In the genomic region with DNA sequence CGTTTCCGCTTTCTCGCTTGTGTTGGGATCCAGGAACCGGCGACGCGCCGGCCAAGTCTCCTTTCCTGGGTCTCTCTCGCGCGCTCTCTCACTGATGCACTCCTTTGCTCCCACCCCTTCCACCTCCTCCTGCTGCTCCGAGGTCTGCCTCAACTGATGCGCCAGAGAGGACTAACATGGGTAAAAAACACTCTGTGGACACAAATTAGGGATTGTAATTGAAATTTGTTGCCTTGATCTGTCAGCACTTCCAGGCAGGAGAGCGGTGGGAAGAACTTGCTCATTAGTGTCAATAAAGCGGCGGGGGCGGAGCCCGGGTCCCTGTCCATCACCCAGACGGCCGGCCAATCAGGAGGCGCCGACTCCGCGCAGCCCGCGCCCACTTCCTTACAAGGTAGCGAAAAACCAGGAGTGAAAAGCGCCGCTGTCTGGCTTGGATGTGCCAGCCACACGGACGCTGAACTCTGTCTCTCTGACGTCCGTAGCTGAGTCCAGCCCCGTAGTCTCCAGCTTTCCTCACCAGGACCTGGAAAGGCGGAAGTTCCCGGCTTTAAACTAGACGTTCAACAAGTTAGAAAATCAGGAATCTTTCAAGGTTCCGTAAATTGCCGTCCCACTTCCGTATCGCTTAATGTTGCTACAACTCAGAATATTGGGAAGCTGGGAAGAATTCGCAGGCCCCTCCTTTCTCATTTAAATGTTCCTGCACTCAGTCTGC, we compare ENCODE assay signal across 8 cellular contexts. TPM values are rescaled to one million over a fixed set of nuclear protein-coding genes. Genes with fewer than 3 reads are reported as not detected.
DNase-seq lines count a peak whose midpoint lies in the region; ATAC-seq and TF ChIP-seq lines count a peak whose summit lies in the region.

A gene (minus strand): TSS at position 267 of the 718 bp plus-strand sequence. CDS start 417 bp downstream, outside the sequence.

- peaks cover 2 to 8% (median 6%) of the 10 kb centered on the region in 4 donors for H3K4me1 Mint-ChIP-seq in CD4-positive, alpha-beta memory T cell
- peaks cover 0 to 3% (median 3%) of the 10 kb centered on the region in 3 donors for H3K4me1 Mint-ChIP-seq in IgD-negative memory B cell
- H3K4me1 Mint-ChIP-seq in activated T-helper 2 cell treated with anti-CD3 and anti-CD28 coated beads, Interferon-gamma antibody, Interleukin-2, Interleukin-4, amounts not matched to agents 10 μg/mL and 5 μg/mL and 100 μg/mL, durations not matched to agents 14 hours and 24 hours and 36 hours (ENCODE audit: low read depth), result peaks cover 7% of the 10 kb centered on the region

- H3K79me2 ChIP-seq in osteoblast (ENCODE audit: insufficient read depth, low read length), result peaks cover 36% of the 10 kb centered on the region

- no peaks in the 10 kb centered on the region for H3K4me1 ChIP-seq in CD4-positive, alpha-beta memory T cell (ENCODE audit: insufficient read depth, low read length)
- H3K4me1 ChIP-seq in cardiac muscle cell (ENCODE audit: low read depth), result no peaks in the 10 kb centered on the region
- H3K4me1 ChIP-seq in osteoblast (ENCODE audit: insufficient read depth, low read length), result peaks cover 22% of the 10 kb centered on the region

- H3K27me3 Mint-ChIP-seq in CD4-positive, alpha-beta memory T cell, result peaks cover 31 to 45% of the 10 kb centered on the region in 2 donors
- peaks cover 53% of the 10 kb centered on the region for H3K27me3 Mint-ChIP-seq in IgD-negative memory B cell
- H3K27me3 Mint-ChIP-seq in activated T-helper 2 cell treated with anti-CD3 and anti-CD28 coated beads, Interferon-gamma antibody, Interleukin-2, Interleukin-4, amounts not matched to agents 10 μg/mL and 5 μg/mL and 100 μg/mL, durations not matched to agents 14 hours and 24 hours and 36 hours (ENCODE audit: low read depth), result peaks cover 74% of the 10 kb centered on the region

- ATAC-seq in HG02884 (IDR thresholded peaks at IDR 0.05; ENCODE audit: unreplicated experiment) (no peak), GM19324 (IDR thresholded peaks at IDR 0.05; ENCODE audit: low FRiP score, unreplicated experiment) (no peak)

- POLR2A ChIA-PET in CD4-positive, alpha-beta memory T cell (lab: Charles Lee; ENCODE audit: partially characterized antibody), result no interaction called here

- no peak within 1 kb of the TSS for H3K4me3 ChIP-seq in CD4-positive, alpha-beta memory T cell (ENCODE audit: low read length in 2 of 2)
- H3K4me3 ChIP-seq in cardiac muscle cell (peak within 1 kb of the TSS; percentile 53), osteoblast (ENCODE audit: insufficient read depth, low read length) (peak within 1 kb of the TSS; percentile 84)

- peaks cover 3% of the 10 kb centered on the region for H4K20me1 ChIP-seq in osteoblast (ENCODE audit: insufficient read depth, low read length)

- H3K4me2 ChIP-seq in osteoblast (ENCODE audit: insufficient read depth, low read length), result peak within 1 kb of the TSS; percentile 89

- H3K27ac Mint-ChIP-seq in CD4-positive, alpha-beta memory T cell, result no peak within 1 kb of the TSS
- H3K27ac Mint-ChIP-seq in IgD-negative memory B cell, result peak within 1 kb of the TSS in 1 of 3 donors; percentile 84
- peak within 1 kb of the TSS; percentile 12 for H3K27ac Mint-ChIP-seq in activated T-helper 2 cell treated with anti-CD3 and anti-CD28 coated beads, Interferon-gamma antibody, Interleukin-2, Interleukin-4, amounts not matched to agents 10 μg/mL and 5 μg/mL and 100 μg/mL, durations not matched to agents 14 hours and 24 hours and 36 hours

- peak within 1 kb of the TSS; percentile 91 for H2AFZ ChIP-seq in osteoblast (ENCODE audit: low read length)

- peaks cover 0 to 16% (median 7%) of the 10 kb centered on the region in 8 donors for H3K9me3 Mint-ChIP-seq in CD4-positive, alpha-beta memory T cell
- peaks cover 3 to 12% (median 4%) of the 10 kb centered on the region in 3 donors for H3K9me3 Mint-ChIP-seq in IgD-negative memory B cell
- H3K9me3 Mint-ChIP-seq in activated T-helper 2 cell treated with anti-CD3 and anti-CD28 coated beads, Interferon-gamma antibody, Interleukin-2, Interleukin-4, amounts not matched to agents 10 μg/mL and 5 μg/mL and 100 μg/mL, durations not matched to agents 14 hours and 24 hours and 36 hours, result peaks cover 11% of the 10 kb centered on the region

- intact Hi-C loops in CD4-positive, alpha-beta memory T cell (cut with micrococcal nuclease), result no loop called here
- intact Hi-C loops in activated T-helper 2 cell treated with anti-CD3 and anti-CD28 coated beads, Interferon-gamma antibody, Interleukin-2, Interleukin-4, amounts not matched to agents 10 μg/mL and 5 μg/mL and 100 μg/mL, durations not matched to agents 14 hours and 24 hours and 36 hours (cut with micrococcal nuclease), result loop anchor here (1.0 to 5.0 kb wide), 3 partner anchors 10 to 1057 kb away; a partner anchor contains a TSS

- no peaks in the 10 kb centered on the region for H3K9me3 ChIP-seq in CD4-positive, alpha-beta memory T cell (ENCODE audit: control insufficient read depth in 1 of 2, low read length in 2 of 2)
- H3K9me3 ChIP-seq in cardiac muscle cell (ENCODE audit: low read depth), result no peaks in the 10 kb centered on the region
- no peaks in the 10 kb centered on the region for H3K9me3 ChIP-seq in osteoblast (ENCODE audit: low read depth, low read length)

- TF ChIP-seq CTCF in cardiac muscle cell (IDR thresholded peaks at IDR 0.05; ENCODE audit: low read depth, low read length) (peak; percentile 22), osteoblast (IDR thresholded peaks at IDR 0.05; ENCODE audit: extremely low read depth, low read depth, low read length) (no peak)

- peaks cover 5% of the 10 kb centered on the region for H3K27me3 ChIP-seq in CD4-positive, alpha-beta memory T cell (ENCODE audit: insufficient read depth, low read length)
- H3K27me3 ChIP-seq in cardiac muscle cell, result peaks cover 100% of the 10 kb centered on the region
- peaks cover 7% of the 10 kb centered on the region for H3K27me3 ChIP-seq in osteoblast (ENCODE audit: insufficient read depth, low read length)

- H3K36me3 Mint-ChIP-seq in CD4-positive, alpha-beta memory T cell, result no peaks in the 10 kb centered on the region
- H3K36me3 Mint-ChIP-seq in IgD-negative memory B cell, result peaks cover 1% of the 10 kb centered on the region
- peaks cover 6% of the 10 kb centered on the region for H3K36me3 Mint-ChIP-seq in activated T-helper 2 cell treated with anti-CD3 and anti-CD28 coated beads, Interferon-gamma antibody, Interleukin-2, Interleukin-4, amounts not matched to agents 10 μg/mL and 5 μg/mL and 100 μg/mL, durations not matched to agents 14 hours and 24 hours and 36 hours (ENCODE audit: low read depth)

- H3K27ac ChIP-seq in CD4-positive, alpha-beta memory T cell (ENCODE audit: low read depth, low read length), result no peak within 1 kb of the TSS
- H3K27ac ChIP-seq in cardiac muscle cell, result no peak within 1 kb of the TSS
- H3K27ac ChIP-seq in osteoblast (ENCODE audit: low read depth, low read length), result peak within 1 kb of the TSS; percentile 88

- CTCF ChIA-PET in CD4-positive, alpha-beta memory T cell (lab: Charles Lee; ENCODE audit: partially characterized antibody), result no interaction called here

- peak within 1 kb of the TSS in 6 of 8 donors; percentile 2 to 68 (median 56) for H3K4me3 Mint-ChIP-seq in CD4-positive, alpha-beta memory T cell
- peak within 1 kb of the TSS in 3 of 4 donors; percentile 60 to 78 (median 70) for H3K4me3 Mint-ChIP-seq in IgD-negative memory B cell
- peak within 1 kb of the TSS; percentile 46 for H3K4me3 Mint-ChIP-seq in activated T-helper 2 cell treated with anti-CD3 and anti-CD28 coated beads, Interferon-gamma antibody, Interleukin-2, Interleukin-4, amounts not matched to agents 10 μg/mL and 5 μg/mL and 100 μg/mL, durations not matched to agents 14 hours and 24 hours and 36 hours (ENCODE audit: low read depth)

- DNase-seq in CD4-positive, alpha-beta memory T cell, result no peak
- DNase-seq in activated T-helper 2 cell treated with anti-CD3 and anti-CD28 coated beads, Interferon-gamma antibody, Interleukin-2, Interleukin-4, amounts not matched to agents 10 μg/mL and 5 μg/mL and 100 μg/mL, durations not matched to agents 14 hours and 24 hours and 36 hours (ENCODE audit: low spot score), result no peak
- DNase-seq in cardiac muscle cell (ENCODE audit: low read depth in 1 of 2, low spot score in 1 of 2), result peak; percentile 94 to 100
- DNase-seq in osteoblast (ENCODE audit: insufficient read length, low spot score, missing footprints), result peak; percentile 98
- DNase-seq in NCI-H187 treated with DMSO at 0.1 percent for 48 hours (lab: John Stamatoyannopoulos, UW), result no peak

- no peaks in the 10 kb centered on the region for H3K36me3 ChIP-seq in CD4-positive, alpha-beta memory T cell (ENCODE audit: insufficient read depth, low read length)
- H3K36me3 ChIP-seq in cardiac muscle cell (no peaks in the 10 kb centered on the region), osteoblast (ENCODE audit: insufficient read depth, low read length) (peaks cover 3% of the 10 kb centered on the region)

RNA-seq across cellular contexts. Expression of the gene that starts here (rescaled TPM):
- not detected for total RNA-seq in CD4-positive, alpha-beta memory T cell
- polyA plus RNA-seq in CD4-positive, alpha-beta memory T cell, result not detected
- polyA plus RNA-seq in IgD-negative memory B cell, result not detected
- not detected in 2 replicates for total RNA-seq in activated T-helper 2 cell treated with anti-CD3 and anti-CD28 coated beads, Interferon-gamma antibody, Interleukin-2, Interleukin-4, amounts not matched to agents 10 μg/mL and 5 μg/mL and 100 μg/mL, durations not matched to agents 14 hours and 24 hours and 36 hours
- 5.2 and 5.5 TPM in 2 replicates for total RNA-seq in cardiac muscle cell
- polyA plus RNA-seq in cardiac muscle cell, result 1.2 TPM in 2 replicates
- total RNA-seq in osteoblast, result 64.1 and 65.1 TPM in 2 replicates

Comparison
In these comparisons a context has a peak if more than half of its experiments do, and no peak if none do; other contexts are left out.
1. RNA of the gene that starts here (total RNA-seq): 64.1 to 65.1 TPM in osteoblast; 5.2 to 5.5 TPM in cardiac muscle cell, not detected in CD4-positive, alpha-beta memory T cell and not detected in activated T-helper 2 cell treated with anti-CD3 and anti-CD28 coated beads, Interferon-gamma antibody, Interleukin-2, Interleukin-4, amounts not matched to agents 10 μg/mL and 5 μg/mL and 100 μg/mL, durations not matched to agents 14 hours and 24 hours and 36 hours; every median in the first group is over 10 times any median in the second.
2. DNase-seq: peak in cardiac muscle cell (2 of 2) and osteoblast (single experiment); none in CD4-positive, alpha-beta memory T cell (0 of 5), activated T-helper 2 cell treated with anti-CD3 and anti-CD28 coated beads, Interferon-gamma antibody, Interleukin-2, Interleukin-4, amounts not matched to agents 10 μg/mL and 5 μg/mL and 100 μg/mL, durations not matched to agents 14 hours and 24 hours and 36 hours (single experiment) and NCI-H187 treated with DMSO at 0.1 percent for 48 hours (single experiment).
3. H3K4me3 ChIP-seq: peak in cardiac muscle cell (single experiment) and osteoblast (single experiment); none in CD4-positive, alpha-beta memory T cell (0 of 2).
4. Peak in every context shown above with its lines, with median percentiles within 50 percentile points of each other: H3K4me3 Mint-ChIP-seq.